ENCODE assay signal across 11 cellular contexts in genomic region chr21:28738882-28739281, GRCh38.
DNase-seq lines count a peak whose midpoint lies in the region; ATAC-seq and TF ChIP-seq lines count a peak whose summit lies in the region.
"Had no signal": no experiment of that assay in that cellular context is flagged by ENCODE, and none has a peak within 500 bp of the region (broad histone marks: within the 10 kb centered on the region; RNA-seq: fewer than 3 reads in every experiment).

No MANE protein-coding gene starts in this region.

- POLR2A ChIA-PET in OCI-LY7 (lab: Charles Lee) = no interaction called here

- H3K27me3 ChIP-seq in heart right ventricle = no peaks in the 10 kb centered on the region
- H3K27me3 ChIP-seq in right atrium auricular region = no peaks in the 10 kb centered on the region
- no peaks in the 10 kb centered on the region for H3K27me3 ChIP-seq in testis
- H3K27me3 ChIP-seq in transverse colon = no peaks in the 10 kb centered on the region
- H3K27me3 ChIP-seq: Peyer's patch had no signal

- H3K4me2 ChIP-seq in OCI-LY7 (ENCODE audit: low read length) = peak overlapping the region; percentile 7; the same call in 1 of the 2 replicates

- no peak overlapping the region for H2AFZ ChIP-seq in OCI-LY7 (ENCODE audit: low read length)

- H3K9me3 ChIP-seq in heart right ventricle (peaks cover 0 to 15% (median 0%) of the 10 kb centered on the region in 11 donors), right atrium auricular region (peaks cover 0 to 6% of the 10 kb centered on the region in 2 donors), OCI-LY7 (ENCODE audit: low read length) (no peaks in the 10 kb centered on the region), testis (no peaks in the 10 kb centered on the region), transverse colon (no peaks in the 10 kb centered on the region)
- H3K9me3 ChIP-seq: Peyer's patch had no signal

- H3K27ac ChIP-seq in heart right ventricle = peak overlapping the region in 8 of 10 donors; percentile 6 to 76 (median 58)
- H3K27ac ChIP-seq in right atrium auricular region = peak overlapping the region in 1 of 2 donors; percentile 72
- H3K27ac ChIP-seq in OCI-LY7 (ENCODE audit: low read depth, low read length, poor library complexity, severe bottlenecking) = no peak overlapping the region
- H3K27ac ChIP-seq in testis = no peak overlapping the region
- H3K27ac ChIP-seq in transverse colon = no peak overlapping the region
- H3K27ac ChIP-seq: Peyer's patch had no signal

- CTCF ChIA-PET in OCI-LY7 (lab: Charles Lee; ENCODE audit: unreplicated experiment) = no interaction called here

- no peak for TF ChIP-seq EP300 in transverse colon (IDR thresholded peaks at IDR 0.05; ENCODE audit: low read depth)

- BruUV-seq in OCI-LY7 (replicated peaks; lab: Mats Ljungman, UMichigan) = no TSS peak

- ATAC-seq in heart right ventricle (no peak), HG02763 (IDR thresholded peaks at IDR 0.05; ENCODE audit: unreplicated experiment) (peak; percentile 48)
- peak; percentile 63 for ATAC-seq in stimulated activated naive CD8-positive, alpha-beta T cell treated with anti-CD3 and anti-CD28 coated beads, Interleukin-15, Interleukin-2, amounts not matched to agents 100 U/mL and 50 U/mL, for 24 hours

- 59 to 64% methylated on average over 7 of the region's 7 CpGs for WGBS in heart right ventricle, 2 donors
- WGBS in testis, 2 donors = 49 to 57% methylated on average over 7 of the region's 7 CpGs
- 60 to 65% methylated on average over 7 of the region's 7 CpGs for WGBS in transverse colon (ENCODE audit: low coverage in 1 of 2), 2 donors

- H3K36me3 ChIP-seq in heart right ventricle (no peaks in the 10 kb centered on the region), right atrium auricular region (no peaks in the 10 kb centered on the region), OCI-LY7 (ENCODE audit: insufficient read depth, low read length) (no peaks in the 10 kb centered on the region), testis (ENCODE audit: low read depth, missing control alignments) (no peaks in the 10 kb centered on the region), transverse colon (no peaks in the 10 kb centered on the region)
- H3K36me3 ChIP-seq: Peyer's patch had no signal

- TF ChIP-seq CTCF in heart right ventricle (IDR thresholded peaks at IDR 0.05) (no peak), right atrium auricular region (IDR thresholded peaks at IDR 0.05) (no peak), OCI-LY7 (conservative IDR thresholded peaks at IDR 0.05; ENCODE audit: low read length) (no peak), testis (IDR thresholded peaks at IDR 0.05) (no peak), transverse colon (IDR thresholded peaks at IDR 0.05) (no peak)

- DNase-seq in heart right ventricle (no peak), right atrium auricular region (ENCODE audit: low spot score) (no peak), OCI-LY7 (ENCODE audit: low spot score) (no peak), testis (no peak), DMS53 (lab: John Stamatoyannopoulos, UW) (no peak), transverse colon (no peak)
- no peak for DNase-seq in stimulated activated naive CD8-positive, alpha-beta T cell treated with anti-CD3 and anti-CD28 coated beads, Interleukin-15, Interleukin-2, amounts not matched to agents 100 U/mL and 50 U/mL, for 24 hours
- DNase-seq: activated CD4-positive, alpha-beta memory T cell treated with anti-CD3 and anti-CD28 coated beads for 36 hours; NCI-H226; Peyer's patch had no signal

- no peaks in the 10 kb centered on the region for H3K79me2 ChIP-seq in OCI-LY7 (ENCODE audit: insufficient read depth, low read depth, low read length)

- no peak for TF ChIP-seq POLR2A in testis (IDR thresholded peaks at IDR 0.05)
- TF ChIP-seq POLR2A in transverse colon (IDR thresholded peaks at IDR 0.05) = no peak

- no peaks in the 10 kb centered on the region for H4K20me1 ChIP-seq in OCI-LY7 (ENCODE audit: insufficient read depth, low read length)

- peaks cover 0 to 32% (median 19%) of the 10 kb centered on the region in 9 donors for H3K4me1 ChIP-seq in heart right ventricle
- H3K4me1 ChIP-seq in right atrium auricular region = peaks cover 0 to 26% of the 10 kb centered on the region in 2 donors
- H3K4me1 ChIP-seq in OCI-LY7 (ENCODE audit: insufficient read depth, low read length, poor library complexity, severe bottlenecking) = no peaks in the 10 kb centered on the region
- peaks cover 7% of the 10 kb centered on the region for H3K4me1 ChIP-seq in testis
- H3K4me1 ChIP-seq in transverse colon = no peaks in the 10 kb centered on the region
- H3K4me1 ChIP-seq: Peyer's patch had no signal

- in situ Hi-C loops in transverse colon (cut with MboI; ENCODE audit: low pct_ligation_motif_present in 1 of 4, low pct_unique_long_range_greater_than_20kb in 1 of 4, low sequenced_read_pairs in 3 of 4) = loop anchor here in 2 of 4 donors (10.0 to 25.0 kb wide), 3 partner anchors 214 to 1027 kb away; no protein-coding TSS in a partner anchor

- H3K4me3 ChIP-seq in heart right ventricle = no peak overlapping the region
- no peak overlapping the region for H3K4me3 ChIP-seq in right atrium auricular region
- H3K4me3 ChIP-seq in OCI-LY7 (ENCODE audit: low read depth, low read length, poor library complexity, severe bottlenecking) = no peak overlapping the region
- H3K4me3 ChIP-seq in testis = no peak overlapping the region
- H3K4me3 ChIP-seq in transverse colon = no peak overlapping the region
- H3K4me3 ChIP-seq: Peyer's patch had no signal

- H3K9me2 ChIP-seq in OCI-LY7 (ENCODE audit: insufficient read depth, low read length) = no peaks in the 10 kb centered on the region

- intact Hi-C loops in heart right ventricle (cut with DNase I) (loop anchor here in 5 of 10 donors (2.0 to 10.0 kb wide), 5 partner anchors 34 to 394 kb away; no protein-coding TSS in a partner anchor), OCI-LY7 (cut with micrococcal nuclease; ENCODE audit: unreplicated experiment) (no loop called here), testis (cut with DNase I; ENCODE audit: low total_unique reads) (no loop called here), transverse colon (cut with DNase I; ENCODE audit: low total_unique reads) (no loop called here)

Comparison
In these comparisons a context has a peak if more than half of its experiments do, and no peak if none do; other contexts are left out.
1. ATAC-seq: peak in HG02763 (single experiment) and stimulated activated naive CD8-positive, alpha-beta T cell treated with anti-CD3 and anti-CD28 coated beads, Interleukin-15, Interleukin-2, amounts not matched to agents 100 U/mL and 50 U/mL, for 24 hours (single experiment); none in heart right ventricle (0 of 8).
2. H3K27ac ChIP-seq: peak in heart right ventricle (8 of 10); none in OCI-LY7 (single experiment), testis (0 of 2) and transverse colon (0 of 4).